8 cellular contexts compared by ENCODE assay signal in genomic region chr10:33248638-33249037, GRCh38.
A peak's percentile ranks its signal among the peaks of the same experiment; 100 is the strongest.
DNase-seq lines count a peak whose midpoint lies in the region; ATAC-seq lines count a peak whose summit lies in the region.

No MANE protein-coding gene starts in this region.

- H3K27ac ChIP-seq in subcutaneous abdominal adipose tissue (ENCODE audit: low read depth, low read length): peak overlapping the region; percentile 75

- DNase-seq in CD1c-positive myeloid dendritic cell (ENCODE audit: extremely low spot score) (peak; percentile 26), H4 (ENCODE audit: low spot score) (peak; percentile 89), RPMI8226 (peak; percentile 35), cerebellar cortex (ENCODE audit: low spot score) (no peak)
- DNase-seq in stimulated activated CD4-positive, alpha-beta T cell treated with anti-CD3 and anti-CD28 coated beads, Interleukin-1b, Interleukin-23, amount 100 ng/mL, for 48 hours: no peak

- H3K4me1 ChIP-seq in subcutaneous abdominal adipose tissue (ENCODE audit: control insufficient read depth in 5 of 5, insufficient read depth in 5 of 5, low read length in 5 of 5): peaks cover 0 to 79% (median 15%) of the 10 kb centered on the region in 5 donors

- H3K27me3 ChIP-seq in subcutaneous abdominal adipose tissue (ENCODE audit: control insufficient read depth in 5 of 5, insufficient read depth in 4 of 5, low read length in 5 of 5): no peaks in the 10 kb centered on the region

- no peak overlapping the region for H3K4me3 ChIP-seq in subcutaneous abdominal adipose tissue (ENCODE audit: low read depth in 1 of 5, low read length in 5 of 5)

- no peak overlapping the region for H3K9ac ChIP-seq in subcutaneous abdominal adipose tissue (ENCODE audit: low read length in 5 of 5)

- H3K9me3 ChIP-seq in subcutaneous abdominal adipose tissue (ENCODE audit: control insufficient read depth in 5 of 5, low read length in 5 of 5): no peaks in the 10 kb centered on the region

- peak; percentile 45 for ATAC-seq in esophagus mucosa
- no peak for ATAC-seq in GM19324 (IDR thresholded peaks at IDR 0.05; ENCODE audit: low FRiP score, unreplicated experiment)

- peaks cover 55 to 76% (median 58%) of the 10 kb centered on the region in 5 donors for H3K36me3 ChIP-seq in subcutaneous abdominal adipose tissue (ENCODE audit: control insufficient read depth in 5 of 5, insufficient read depth in 5 of 5, low read length in 5 of 5)

Comparison
In these comparisons a context has a peak if more than half of its experiments do, and no peak if none do; other contexts are left out.
1. DNase-seq: peak in CD1c-positive myeloid dendritic cell (single experiment), H4 (single experiment) and RPMI8226 (single experiment); none in cerebellar cortex (single experiment) and stimulated activated CD4-positive, alpha-beta T cell treated with anti-CD3 and anti-CD28 coated beads, Interleukin-1b, Interleukin-23, amount 100 ng/mL, for 48 hours (single experiment).